In the genomic region with DNA sequence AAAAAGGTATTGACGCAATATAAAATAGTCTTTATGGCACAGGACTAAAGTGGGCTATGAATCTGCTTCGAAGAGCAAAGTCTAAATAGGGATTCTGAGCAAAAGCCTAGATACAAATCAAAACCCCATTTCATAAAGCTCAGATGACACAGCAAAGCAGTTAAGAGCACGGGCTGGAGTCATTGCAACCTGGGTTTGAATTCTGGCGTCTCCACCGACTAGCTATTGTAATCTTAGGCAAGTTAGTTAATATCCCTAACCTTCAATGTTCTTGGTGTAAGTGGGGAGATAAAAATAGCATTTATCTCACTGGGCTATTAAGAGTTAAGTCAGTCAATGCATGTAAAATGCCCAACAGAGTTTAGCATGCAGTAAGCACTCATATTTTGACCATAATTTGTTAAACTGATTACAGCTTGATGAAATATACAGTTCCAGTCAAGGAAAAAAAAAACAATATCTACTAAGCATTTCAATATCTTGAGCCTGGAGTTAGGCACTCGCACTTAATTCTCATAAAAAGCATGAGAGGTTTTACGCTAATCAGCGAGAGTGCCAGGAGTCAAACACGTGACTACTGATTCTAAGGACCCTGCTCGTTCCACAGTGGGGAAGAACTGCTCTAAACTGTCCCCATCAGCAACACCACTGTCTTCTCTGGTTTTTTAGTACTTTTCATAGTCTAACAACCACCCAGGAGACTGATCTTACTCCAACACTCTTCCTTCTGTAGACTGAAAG, we compare ENCODE assay signal across 1 cellular context.
TF ChIP-seq lines count a peak whose summit lies in the region.

No MANE protein-coding gene starts in this region.

TF ChIP-seq in IMR-90, 13 proteins besides CTCF, POLR2A, EP300 and RAD21 (continued from another document):
- TF ChIP-seq, protein P1, sequence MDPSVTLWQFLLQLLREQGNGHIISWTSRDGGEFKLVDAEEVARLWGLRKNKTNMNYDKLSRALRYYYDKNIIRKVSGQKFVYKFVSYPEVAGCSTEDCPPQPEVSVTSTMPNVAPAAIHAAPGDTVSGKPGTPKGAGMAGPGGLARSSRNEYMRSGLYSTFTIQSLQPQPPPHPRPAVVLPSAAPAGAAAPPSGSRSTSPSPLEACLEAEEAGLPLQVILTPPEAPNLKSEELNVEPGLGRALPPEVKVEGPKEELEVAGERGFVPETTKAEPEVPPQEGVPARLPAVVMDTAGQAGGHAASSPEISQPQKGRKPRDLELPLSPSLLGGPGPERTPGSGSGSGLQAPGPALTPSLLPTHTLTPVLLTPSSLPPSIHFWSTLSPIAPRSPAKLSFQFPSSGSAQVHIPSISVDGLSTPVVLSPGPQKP (IDR thresholded peaks at IDR 0.05; ENCODE audit: borderline replicate concordance, low read depth, low read length) = no peak
- TF ChIP-seq RFX5 (IDR thresholded peaks at IDR 0.05; ENCODE audit: low read depth, low read length) (no peak), CEBPB (IDR thresholded peaks at IDR 0.05; ENCODE audit: low read depth, low read length) (no peak), SMC3 (IDR thresholded peaks at IDR 0.05; ENCODE audit: low read depth, low read length) (no peak), MAFK (IDR thresholded peaks at IDR 0.05; ENCODE audit: low read depth, low read length) (no peak), RCOR1 (IDR thresholded peaks at IDR 0.05; ENCODE audit: insufficient replicate concordance, low read length) (no peak), BHLHE40 (IDR thresholded peaks at IDR 0.05; ENCODE audit: low read depth, low read length) (no peak), FOS (IDR thresholded peaks at IDR 0.05; ENCODE audit: low read depth, low read length) (no peak), NFE2L2 (IDR thresholded peaks at IDR 0.05; ENCODE audit: low read depth, low read length) (no peak), CHD1 (IDR thresholded peaks at IDR 0.05; ENCODE audit: low read depth, low read length) (no peak)
- TF ChIP-seq, protein P2, sequence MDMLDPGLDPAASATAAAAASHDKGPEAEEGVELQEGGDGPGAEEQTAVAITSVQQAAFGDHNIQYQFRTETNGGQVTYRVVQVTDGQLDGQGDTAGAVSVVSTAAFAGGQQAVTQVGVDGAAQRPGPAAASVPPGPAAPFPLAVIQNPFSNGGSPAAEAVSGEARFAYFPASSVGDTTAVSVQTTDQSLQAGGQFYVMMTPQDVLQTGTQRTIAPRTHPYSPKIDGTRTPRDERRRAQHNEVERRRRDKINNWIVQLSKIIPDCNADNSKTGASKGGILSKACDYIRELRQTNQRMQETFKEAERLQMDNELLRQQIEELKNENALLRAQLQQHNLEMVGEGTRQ (IDR thresholded peaks at IDR 0.05; ENCODE audit: low read depth, low read length) = no peak
